In the genomic region with DNA sequence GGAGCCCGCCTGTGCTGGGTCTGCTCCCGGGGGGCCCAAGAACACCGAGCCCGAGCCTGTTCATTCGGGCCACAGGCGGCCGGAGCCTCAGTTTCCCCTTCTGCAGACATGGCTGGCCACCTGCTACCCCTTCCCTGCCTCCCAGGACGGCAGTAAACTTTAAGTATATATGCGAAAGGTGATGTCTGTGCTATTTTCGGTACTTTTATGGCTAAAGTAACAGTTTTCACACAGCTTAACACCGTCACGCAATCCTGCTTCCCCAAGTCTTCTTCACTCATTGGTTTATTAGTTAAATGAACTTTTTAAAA, we compare ENCODE assay signal across 7 cellular contexts. TPM values are rescaled to one million over a fixed set of nuclear protein-coding genes. Genes with fewer than 3 reads are reported as not detected.
DNase-seq lines count a peak whose midpoint lies in the region; ATAC-seq, FAIRE-seq and TF ChIP-seq lines count a peak whose summit lies in the region.

No MANE protein-coding gene starts in this region.

- ATAC-seq in HG03342 (IDR thresholded peaks at IDR 0.05; ENCODE audit: unreplicated experiment) (peak; percentile 0), lung (ENCODE audit: insufficient read depth, low FRiP score) (no peak)

- peak; percentile 59 for FAIRE-seq in GM19239 (lab: Jason Lieb, UNC)

- H3K27me3 ChIP-seq in lung (ENCODE audit: control insufficient read depth, insufficient read depth) = no peaks in the 10 kb centered on the region

- H3K4me3 ChIP-seq in astrocyte of the cerebellum (ENCODE audit: low read depth, low read length) (peak overlapping the region; percentile 84), lung (peak overlapping the region; percentile 80)

- H3K27ac ChIP-seq in lung (ENCODE audit: low read depth in 1 of 2, low read length in 1 of 2) = peak overlapping the region; percentile 54 to 75

- H3K9me3 ChIP-seq in lung (ENCODE audit: control insufficient read depth in 2 of 2, insufficient read depth in 1 of 2, low read length in 1 of 2) = no peaks in the 10 kb centered on the region

- peaks cover 5 to 9% of the 10 kb centered on the region in 2 donors for H3K36me3 ChIP-seq in lung (ENCODE audit: control insufficient read depth in 2 of 2, insufficient read depth in 2 of 2, low read length in 2 of 2)

- WGBS in lung, 2 donors = 4 to 6% methylated on average over 12 of the region's 12 CpGs

- DNase-seq in GM19239 (ENCODE audit: insufficient read length, low spot score) (no peak), astrocyte of the cerebellum (ENCODE audit: low read depth) (no peak), lung (ENCODE audit: low spot score) (no peak), C1 segment of cervical spinal cord (lab: John Stamatoyannopoulos, UW) (no peak), NCI-H2107 (lab: John Stamatoyannopoulos, UW) (no peak)
- no peak for DNase-seq in stimulated activated naive CD4-positive, alpha-beta T cell treated with Interleukin-2 at 50 U/mL for 16 hours (lab: John Stamatoyannopoulos, UW)

- peaks cover 6 to 7% of the 10 kb centered on the region in 2 donors for H3K4me1 ChIP-seq in lung (ENCODE audit: control insufficient read depth in 2 of 2, insufficient read depth in 2 of 2, low read length in 2 of 2)

- TF ChIP-seq CTCF in astrocyte of the cerebellum (IDR thresholded peaks at IDR 0.05; ENCODE audit: low read depth, low read length, missing control alignments) (no peak), lung (IDR thresholded peaks at IDR 0.05; ENCODE audit: control extremely low read depth, extremely low read depth) (no peak)

- in situ Hi-C loops in astrocyte of the cerebellum (cut with HindIII; ENCODE audit: low sequenced_read_pairs) = no loop called here

RNA-seq across cellular contexts. Expression of gene ANAPC4, which starts 0.5 kb away (rescaled TPM):
- total RNA-seq in lung = 10 to 100 TPM; 32.8 to 98.5 TPM
- 10 to 100 TPM; 15.4 to 32.1 TPM for polyA plus RNA-seq in lung
